ENCODE assay signal across 22 cellular contexts in genomic region chr6:100883347-100883746, GRCh38. TPM values are rescaled to one million over a fixed set of nuclear protein-coding genes. Genes with fewer than 3 reads are reported as not detected.
A peak's percentile ranks its signal among the peaks of the same experiment; 100 is the strongest.
DNase-seq lines count a peak whose midpoint lies in the region; ATAC-seq, FAIRE-seq and TF ChIP-seq lines count a peak whose summit lies in the region.
"Had no signal": no experiment of that assay in that cellular context is flagged by ENCODE, and none has a peak within 500 bp of the region (broad histone marks: within the 10 kb centered on the region; RNA-seq: fewer than 3 reads in every experiment).

No MANE protein-coding gene starts in this region.

- no peak overlapping the region for H4K91ac ChIP-seq in H1 (replicated peaks; ENCODE audit: insufficient read length, low read length)

- no peak for ATAC-seq in GM23338
- ATAC-seq in stimulated activated effector memory CD8-positive, alpha-beta T cell treated with anti-CD3 and anti-CD28 coated beads, Interleukin-12 subunit alpha, Interleukin-12 subunit beta, amount 100 ng/mL, for 72 hours, result no peak
- ATAC-seq: GM12878 had no signal

- H3K4me3 Mint-ChIP-seq in GM23338, result no peak overlapping the region
- no peak overlapping the region for H3K4me3 Mint-ChIP-seq in neural progenitor cell
- H3K4me3 Mint-ChIP-seq in immature natural killer cell, result no peak overlapping the region
- H3K4me3 Mint-ChIP-seq in stimulated activated effector memory CD8-positive, alpha-beta T cell treated with anti-CD3 and anti-CD28 coated beads, Interleukin-12 subunit alpha, Interleukin-12 subunit beta, amount 100 ng/mL, for 72 hours, result no peak overlapping the region
- H3K4me3 Mint-ChIP-seq: B cell, CD14-positive monocyte, HFFc6 had no signal

- H3K9me2 ChIP-seq in GM23338 (ENCODE audit: insufficient read depth), result no peaks in the 10 kb centered on the region

- in situ Hi-C loops in GM13976 (cut with MboI; ENCODE audit: low sequenced_read_pairs, unreplicated experiment), result no loop called here

- POLR2A ChIA-PET in H1 (lab: Charles Lee; ENCODE audit: partially characterized antibody), result no interaction called here

- no peak overlapping the region for H2BK20ac ChIP-seq in H1 (ENCODE audit: low read length)

- no peak overlapping the region for H3K18ac ChIP-seq in H1 (ENCODE audit: extremely low read depth, low read length)

- H2AK5ac ChIP-seq in H1 (ENCODE audit: low read depth, low read length), result no peak overlapping the region

- no peak for TF ChIP-seq POLR2A in H1 (IDR thresholded peaks at IDR 0.05; ENCODE audit: control extremely low read depth in 1 of 2, low read depth in 2 of 2, low read length in 2 of 2)

- H3K27me3 Mint-ChIP-seq in GM23338 (ENCODE audit: insufficient read depth, low read depth, poor library complexity) (peaks cover 6% of the 10 kb centered on the region), neural progenitor cell (ENCODE audit: insufficient read depth, low read depth) (peaks cover 4% of the 10 kb centered on the region), immature natural killer cell (ENCODE audit: low read depth in 3 of 3) (peaks cover 3 to 15% (median 8%) of the 10 kb centered on the region in 3 donors)
- H3K27me3 Mint-ChIP-seq: B cell; CD4-positive, alpha-beta T cell had no signal

- no peaks in the 10 kb centered on the region; the same call in 1 of the 3 replicates for H3K9me3 Mint-ChIP-seq in GM23338
- H3K9me3 Mint-ChIP-seq in neural progenitor cell, result no peaks in the 10 kb centered on the region
- no peaks in the 10 kb centered on the region for H3K9me3 Mint-ChIP-seq in immature natural killer cell
- H3K9me3 Mint-ChIP-seq in stimulated activated effector memory CD8-positive, alpha-beta T cell treated with anti-CD3 and anti-CD28 coated beads, Interleukin-12 subunit alpha, Interleukin-12 subunit beta, amount 100 ng/mL, for 72 hours, result no peaks in the 10 kb centered on the region
- H3K9me3 Mint-ChIP-seq: CD4-positive, alpha-beta T cell; CD8-positive, alpha-beta memory T cell; HFFc6 had no signal

- CTCF ChIA-PET in H1 (lab: Charles Lee; ENCODE audit: partially characterized antibody), result no interaction called here

- H3K4me1 ChIP-seq in GM23338 (ENCODE audit: insufficient read depth), result peaks cover 55% of the 10 kb centered on the region
- peaks cover 5 to 15% (median 6%) of the 10 kb centered on the region in 4 experiments; a peak in 4 of 7 replicates for H3K4me1 ChIP-seq in H1 (replicated peaks in 1 of 4; ENCODE audit: control insufficient read depth in 3 of 4, insufficient read depth in 4 of 4, low read length in 3 of 4)
- H3K4me1 ChIP-seq in neural progenitor cell, result peaks cover 21% of the 10 kb centered on the region

- no peak overlapping the region for H3K4ac ChIP-seq in H1 (replicated peaks; ENCODE audit: insufficient read length, low read depth, low read length)

- no peak overlapping the region for H2BK120ac ChIP-seq in H1 (replicated peaks; ENCODE audit: low read depth, low read length)

- peaks cover 24% of the 10 kb centered on the region for H3K79me2 ChIP-seq in GM23338 (replicated peaks; ENCODE audit: insufficient read depth)
- peaks cover 3 to 31% of the 10 kb centered on the region in 2 experiments; a peak in 3 of 4 replicates for H3K79me2 ChIP-seq in H1 (ENCODE audit: control insufficient read depth in 1 of 2, insufficient read depth in 2 of 2, low read length in 2 of 2)
- H3K79me2 ChIP-seq in neural progenitor cell (ENCODE audit: low read depth), result peaks cover 38% of the 10 kb centered on the region

- no peak for FAIRE-seq in H1 (lab: Jason Lieb, UNC)
- FAIRE-seq: D721Med, GM12878, GM18507, H54 had no signal

- no peak overlapping the region for H3K9ac ChIP-seq in H1 (replicated peaks in 1 of 4; ENCODE audit: extremely low read depth in 1 of 4, low read depth in 3 of 4, low read length in 3 of 4)
- no peak overlapping the region for H3K9ac ChIP-seq in neural progenitor cell
- H3K9ac ChIP-seq: BLaER1 had no signal

- no peaks in the 10 kb centered on the region for H4K20me1 ChIP-seq in GM23338 (replicated peaks; ENCODE audit: insufficient read depth)
- peaks cover 0 to 2% of the 10 kb centered on the region in 2 experiments for H4K20me1 ChIP-seq in H1 (replicated peaks in 1 of 2; ENCODE audit: control insufficient read depth in 1 of 2, insufficient read depth in 2 of 2, low read length in 2 of 2)
- no peaks in the 10 kb centered on the region for H4K20me1 ChIP-seq in neural progenitor cell (ENCODE audit: low read depth)

- H3K23me2 ChIP-seq in H1 (ENCODE audit: low read depth, low read length), result no peaks in the 10 kb centered on the region; the same call in 1 of the 2 replicates

- H3K4me1 Mint-ChIP-seq in GM23338 (peaks cover 35% of the 10 kb centered on the region), neural progenitor cell (peaks cover 24% of the 10 kb centered on the region), immature natural killer cell (peaks cover 30 to 42% of the 10 kb centered on the region in 2 donors)
- peaks cover 23% of the 10 kb centered on the region for H3K4me1 Mint-ChIP-seq in stimulated activated effector memory CD8-positive, alpha-beta T cell treated with anti-CD3 and anti-CD28 coated beads, Interleukin-12 subunit alpha, Interleukin-12 subunit beta, amount 100 ng/mL, for 72 hours

- H3K56ac ChIP-seq in H1 (replicated peaks; ENCODE audit: insufficient read length, low read depth, low read length), result no peak overlapping the region

- DNase-seq in GM23338 (ENCODE audit: low spot score), result peak; percentile 26
- no peak for DNase-seq in H1 (ENCODE audit: low read depth in 1 of 2, low spot score in 2 of 2)
- peak; percentile 16 for DNase-seq in neural progenitor cell (ENCODE audit: low spot score)
- DNase-seq in GM13976 (ENCODE audit: low spot score), result no peak
- no peak for DNase-seq in immature natural killer cell
- no peak for DNase-seq in stimulated activated effector memory CD8-positive, alpha-beta T cell treated with anti-CD3 and anti-CD28 coated beads, Interleukin-12 subunit alpha, Interleukin-12 subunit beta, amount 100 ng/mL, for 72 hours (ENCODE audit: low spot score in 2 of 2)
- DNase-seq: CD4-positive, alpha-beta T cell; CD8-positive, alpha-beta memory T cell; DMS 273 treated with DMSO at 0.1 percent for 48 hours; DMS79; EL; GDM1; HFFc6 had no signal

- no peak overlapping the region for H3K27ac Mint-ChIP-seq in GM23338
- no peak overlapping the region for H3K27ac Mint-ChIP-seq in neural progenitor cell
- H3K27ac Mint-ChIP-seq in immature natural killer cell, result no peak overlapping the region
- no peak overlapping the region for H3K27ac Mint-ChIP-seq in stimulated activated effector memory CD8-positive, alpha-beta T cell treated with anti-CD3 and anti-CD28 coated beads, Interleukin-12 subunit alpha, Interleukin-12 subunit beta, amount 100 ng/mL, for 72 hours
- H3K27ac Mint-ChIP-seq: B cell; CD4-positive, alpha-beta T cell; CD8-positive, alpha-beta memory T cell; HFFc6 had no signal

- 91% methylated on average over 3 of the region's 3 CpGs; no CpG with 5 or more reads in 1 of the 2 experiments for WGBS in H1 (ENCODE audit: extremely low coverage in 1 of 2, insufficient coverage in 1 of 2, insufficient read length in 1 of 2, insufficient replicate concordance in 2 of 2, low coverage in 1 of 2, low lambda C conversion rate in 2 of 2, missing lambda C conversion rate in 1 of 2), 2 experiments

- TF ChIP-seq RAD21 in Ishikawa (IDR thresholded peaks at IDR 0.05; ENCODE audit: low read depth) (no peak), H1 (IDR thresholded peaks at IDR 0.05 in 1 of 2, conservative IDR thresholded peaks at IDR 0.05 in 1 of 2; ENCODE audit: low read depth in 2 of 2, low read length in 2 of 2) (no peak)

- H3K4me3 ChIP-seq in GM23338 (no peak overlapping the region), H1 (ENCODE audit: extremely low read depth in 1 of 4, insufficient read depth in 2 of 4, low read depth in 3 of 4, low read length in 4 of 4) (no peak overlapping the region), neural progenitor cell (no peak overlapping the region)
- H3K4me3 ChIP-seq: BLaER1, GM12878, HAP-1 had no signal

- H3F3A ChIP-seq in GM23338 (replicated peaks; ENCODE audit: low read depth) (no peaks in the 10 kb centered on the region), neural progenitor cell (ENCODE audit: low read depth) (peaks cover 30% of the 10 kb centered on the region)

- H3K27ac ChIP-seq in GM23338 (ENCODE audit: low read depth) (no peak overlapping the region), H1 (ENCODE audit: low read depth, low read length) (no peak overlapping the region), neural progenitor cell (no peak overlapping the region)
- H3K27ac ChIP-seq: BLaER1 had no signal

- no peaks in the 10 kb centered on the region for H3K9me3 ChIP-seq in H1 (ENCODE audit: insufficient read depth in 2 of 2, low read depth in 1 of 2, low read length in 1 of 2)
- H3K9me3 ChIP-seq in neural progenitor cell (ENCODE audit: low read depth), result no peaks in the 10 kb centered on the region
- H3K9me3 ChIP-seq: BLaER1, HAP-1 had no signal

- H2BK5ac ChIP-seq in H1 (ENCODE audit: low read depth, low read length), result no peak overlapping the region

- no peak overlapping the region for H2BK15ac ChIP-seq in H1 (ENCODE audit: low read length)

- no peak overlapping the region for H4K5ac ChIP-seq in H1 (ENCODE audit: insufficient read length, low read depth, low read length)

- TF ChIP-seq EP300 in Ishikawa (IDR thresholded peaks at IDR 0.05; ENCODE audit: borderline replicate concordance), result no peak
- TF ChIP-seq EP300 in H1 (IDR thresholded peaks at IDR 0.05; ENCODE audit: borderline replicate concordance in 1 of 2, low read depth in 2 of 2, low read length in 2 of 2), result no peak

- H3K23ac ChIP-seq in H1 (ENCODE audit: insufficient read length), result no peak overlapping the region

- no peak overlapping the region for H4K8ac ChIP-seq in H1 (ENCODE audit: extremely low read depth, insufficient read depth, low read length)

- no peaks in the 10 kb centered on the region; the same call in 1 of the 3 replicates for H3K36me3 Mint-ChIP-seq in GM23338 (ENCODE audit: low read depth)
- no peaks in the 10 kb centered on the region for H3K36me3 Mint-ChIP-seq in neural progenitor cell
- no peaks in the 10 kb centered on the region for H3K36me3 Mint-ChIP-seq in immature natural killer cell
- H3K36me3 Mint-ChIP-seq in stimulated activated effector memory CD8-positive, alpha-beta T cell treated with anti-CD3 and anti-CD28 coated beads, Interleukin-12 subunit alpha, Interleukin-12 subunit beta, amount 100 ng/mL, for 72 hours, result peaks cover 10% of the 10 kb centered on the region
- H3K36me3 Mint-ChIP-seq: CD14-positive monocyte had no signal

- H3K27me3 ChIP-seq in GM23338 (ENCODE audit: insufficient read depth), result no peaks in the 10 kb centered on the region
- H3K27me3 ChIP-seq in H1 (replicated peaks in 1 of 4; ENCODE audit: control insufficient read depth in 3 of 4, extremely low read depth in 1 of 4, insufficient read depth in 3 of 4, low read length in 3 of 4), result no peaks in the 10 kb centered on the region
- H3K27me3 ChIP-seq in neural progenitor cell, result no peaks in the 10 kb centered on the region
- H3K27me3 ChIP-seq: BLaER1 had no signal

- H3K36me3 ChIP-seq in GM23338 (ENCODE audit: insufficient read depth) (no peaks in the 10 kb centered on the region), H1 (ENCODE audit: control insufficient read depth in 2 of 4, insufficient read depth in 4 of 4, low read length in 3 of 4) (no peaks in the 10 kb centered on the region), neural progenitor cell (no peaks in the 10 kb centered on the region)
- H3K36me3 ChIP-seq: BLaER1, HAP-1 had no signal

- H3K4me2 ChIP-seq in GM23338, result no peak overlapping the region
- H3K4me2 ChIP-seq in H1 (ENCODE audit: insufficient read depth in 1 of 2, low read depth in 2 of 2, low read length in 2 of 2), result no peak overlapping the region; a peak in 1 of 4 replicates
- H3K4me2 ChIP-seq in neural progenitor cell, result no peak overlapping the region
- H3K4me2 ChIP-seq: BLaER1 had no signal

- no peak overlapping the region for H2BK12ac ChIP-seq in H1 (ENCODE audit: low read depth, low read length)

- TF ChIP-seq CTCF in GM23338 (conservative IDR thresholded peaks at IDR 0.05; ENCODE audit: low read depth in 2 of 2), result no peak
- TF ChIP-seq CTCF in H1 (IDR thresholded peaks at IDR 0.05; ENCODE audit: control extremely low read depth in 1 of 3, insufficient read depth in 1 of 3, low read depth in 1 of 3, low read length in 3 of 3), result no peak
- no peak for TF ChIP-seq CTCF in neural progenitor cell (IDR thresholded peaks at IDR 0.05)
- TF ChIP-seq CTCF in GM13976 (IDR thresholded peaks at IDR 0.05; ENCODE audit: borderline replicate concordance, control extremely low read depth, extremely low read depth, insufficient read depth, missing control alignments), result no peak

- H3K14ac ChIP-seq in H1 (ENCODE audit: insufficient read length), result no peak overlapping the region

- H2AFZ ChIP-seq in GM23338 (no peak overlapping the region), H1 (ENCODE audit: low read length) (no peak overlapping the region), neural progenitor cell (replicated peaks) (no peak overlapping the region)

- H3K79me1 ChIP-seq in H1 (ENCODE audit: low read depth, low read length), result no peaks in the 10 kb centered on the region

RNA-seq across cellular contexts. Expression of gene ASCC3, which starts 2.2 kb away (rescaled TPM):
- 92.9 and 95.9 TPM in 2 replicates for total RNA-seq in GM23338 (2014; rRNA removed; shearing (Covaris generic))
- 96.7 and 129 TPM in 2 replicates for polyA plus RNA-seq in GM23338 (2016; fragmentation: Nextera tagmentation; extraction: Ambion mirVana)
- 73.0 and 77.8 TPM in 2 replicates for total RNA-seq in H1 (2021; fragmentation: NEBNext Ultra II Directional; extraction: Animal tissue kit (Norgen Biotek cat#: 25700))
- 15.5 and 37.5 TPM in 2 replicates for polyA plus RNA-seq in H1 (2011; rRNA removed)
- 27.9 TPM for polyA plus RNA-seq in H1 (2011; cell fraction: cytosol; rRNA removed)
- polyA plus RNA-seq in H1 (2011; cell fraction: nucleus; rRNA removed), result 25.4 TPM
- 34.9 to 48.2 TPM (median 38.3 TPM) in 4 replicates for polyA plus RNA-seq in H1 (2012, experiment 1 of 2)
- polyA plus RNA-seq in H1 (2012, experiment 2 of 2), result 2.0 TPM
- polyA plus RNA-seq in H1 (2013, experiment 1 of 2), result 30.2 TPM
- polyA plus RNA-seq in H1 (2013, experiment 2 of 2), result 28.4 TPM
- polyA minus RNA-seq in H1 (2011; rRNA and poly(A)+ RNA removed), result 95.7 and 133 TPM in 2 replicates
- polyA minus RNA-seq in H1 (2011; cell fraction: cytosol; rRNA and poly(A)+ RNA removed), result 50.1 TPM
- polyA minus RNA-seq in H1 (2011; cell fraction: nucleus; rRNA and poly(A)+ RNA removed), result 148 TPM
- total RNA-seq in neural progenitor cell (ENCODE audit: low replicate concordance), result 49.3 and 75.3 TPM in 2 replicates
- polyA plus RNA-seq in immature natural killer cell, result 10 to 100 TPM in 2 of 3 donors, 1 to 10 TPM in 1; 9.3 to 30.9 (median 17.7) TPM

Comparison
In these comparisons a context has a peak if more than half of its experiments do, and no peak if none do; other contexts are left out.
1. DNase-seq: peak in GM23338 (single experiment) and neural progenitor cell (single experiment); none in H1 (0 of 2), GM13976 (single experiment), immature natural killer cell (0 of 3) and stimulated activated effector memory CD8-positive, alpha-beta T cell treated with anti-CD3 and anti-CD28 coated beads, Interleukin-12 subunit alpha, Interleukin-12 subunit beta, amount 100 ng/mL, for 72 hours (0 of 2).